Comparison of ENCODE assay signal across 33 cellular contexts in genomic region chr3:18466136-18466535, GRCh38.
"Had no signal": no experiment of that assay in that cellular context is flagged by ENCODE, and none has a peak within 500 bp of the region (broad histone marks: within the 10 kb centered on the region; RNA-seq: fewer than 3 reads in every experiment).

No MANE protein-coding gene starts in this region.

- H3K27me3 Mint-ChIP-seq: activated naive CD4-positive, alpha-beta T cell treated with anti-CD3 and anti-CD28 coated beads, Interleukin-2, amount 10 ng/mL, durations not matched to agents 7 days and 5 days; activated naive CD4-positive, alpha-beta T cell treated with anti-CD3 and anti-CD28 coated beads, Interleukin-2, amount 50 U/mL, for 24 hours; activated naive CD8-positive, alpha-beta T cell; activated naive CD8-positive, alpha-beta T cell treated with anti-CD3 and anti-CD28 coated beads for 36 hours; activated naive CD8-positive, alpha-beta T cell treated with anti-CD3 and anti-CD28 coated beads, Interleukin-2, amount 10 ng/mL, durations not matched to agents 7 days and 5 days; activated naive CD8-positive, alpha-beta T cell treated with anti-CD3 and anti-CD28 coated beads, Interleukin-2, amount 50 U/mL, for 24 hours; activated T-cell treated with anti-CD3 and anti-CD28 coated beads, Interleukin-2, amount 50 U/mL, for 24 hours; activated T-helper 17 cell treated with anti-CD3 and anti-CD28 coated beads, Interleukin-2, amount 50 U/mL, for 72 hours; brain; central memory CD8-positive, alpha-beta T cell had no signal

- H3K27ac Mint-ChIP-seq: activated naive CD4-positive, alpha-beta T cell treated with anti-CD3 and anti-CD28 coated beads for 36 hours; activated naive CD4-positive, alpha-beta T cell treated with anti-CD3 and anti-CD28 coated beads, Interleukin-2, amount 10 ng/mL, durations not matched to agents 7 days and 5 days; activated naive CD4-positive, alpha-beta T cell treated with anti-CD3 and anti-CD28 coated beads, Interleukin-2, amount 50 U/mL, for 24 hours; activated naive CD8-positive, alpha-beta T cell; activated naive CD8-positive, alpha-beta T cell treated with anti-CD3 and anti-CD28 coated beads, Interleukin-2, amount 10 ng/mL, durations not matched to agents 7 days and 5 days; activated naive CD8-positive, alpha-beta T cell treated with anti-CD3 and anti-CD28 coated beads, Interleukin-2, amount 50 U/mL, for 24 hours; activated T-cell treated with anti-CD3 and anti-CD28 coated beads, Interleukin-2, amount 50 U/mL, for 24 hours; activated T-helper 17 cell treated with anti-CD3 and anti-CD28 coated beads, Interleukin-2, amount 50 U/mL, for 72 hours; activated T-helper 2 cell treated with anti-CD3 and anti-CD28 coated beads, Interferon-gamma antibody, Interleukin-2, Interleukin-4, amounts not matched to agents 10 μg/mL and 5 μg/mL and 100 μg/mL, durations not matched to agents 14 hours and 24 hours and 36 hours; brain had no signal

- H3K4me3 Mint-ChIP-seq: activated naive CD4-positive, alpha-beta T cell treated with anti-CD3 and anti-CD28 coated beads for 36 hours; activated naive CD4-positive, alpha-beta T cell treated with anti-CD3 and anti-CD28 coated beads, Interleukin-2, amount 10 ng/mL, durations not matched to agents 7 days and 5 days; activated naive CD4-positive, alpha-beta T cell treated with anti-CD3 and anti-CD28 coated beads, Interleukin-2, amount 50 U/mL, for 24 hours; activated naive CD8-positive, alpha-beta T cell; activated naive CD8-positive, alpha-beta T cell treated with anti-CD3 and anti-CD28 coated beads for 36 hours; activated naive CD8-positive, alpha-beta T cell treated with anti-CD3 and anti-CD28 coated beads, Interleukin-2, amount 10 ng/mL, durations not matched to agents 7 days and 5 days; activated naive CD8-positive, alpha-beta T cell treated with anti-CD3 and anti-CD28 coated beads, Interleukin-2, amount 50 U/mL, for 24 hours; activated T-cell treated with anti-CD3 and anti-CD28 coated beads, Interleukin-2, amount 50 U/mL, for 24 hours; activated T-cell treated with anti-CD3 and anti-CD28 coated beads, Interleukin-2, amount 50 U/mL, for 4 hours; activated T-helper 1 cell treated with anti-CD3 and anti-CD28 coated beads, Interleukin-12 subunit alpha, Interleukin-12 subunit beta, Interleukin-2, Interleukin-4 antibody, amounts not matched to agents 30 ng/mL and 10 ng/mL and 1 ng/mL, durations not matched to agents 14 hours and 24 hours and 36 hours; activated T-helper 17 cell treated with anti-CD3 and anti-CD28 coated beads, Interleukin-2, amount 50 U/mL, for 72 hours; brain; central memory CD8-positive, alpha-beta T cell had no signal

- ATAC-seq: activated naive CD8-positive, alpha-beta T cell treated with anti-CD3 and anti-CD28 coated beads, Interleukin-2, amount 50 U/mL, for 24 hours; activated T-cell treated with anti-CD3 and anti-CD28 coated beads, Interleukin-2, amount 50 U/mL, for 4 hours; activated T-helper 17 cell treated with anti-CD3 and anti-CD28 coated beads, Interleukin-2, amount 50 U/mL, for 72 hours; body of pancreas had no signal

- DNase-seq: activated effector memory CD4-positive, alpha-beta T cell treated with anti-CD3 and anti-CD28 coated beads, Interleukin-2, amount 50 U/mL, for 16 hours; activated effector memory CD4-positive, alpha-beta T cell treated with Interleukin-2 at 50 U/mL for 16 hours; activated gamma-delta T cell; activated gamma-delta T cell treated with Interleukin-2 at 50 U/mL for 16 hours; activated naive CD4-positive, alpha-beta T cell; activated naive CD4-positive, alpha-beta T cell treated with anti-CD3 and anti-CD28 coated beads for 36 hours; activated naive CD4-positive, alpha-beta T cell treated with anti-CD3 and anti-CD28 coated beads, Interleukin-2, amount 10 ng/mL, durations not matched to agents 7 days and 5 days; activated naive CD4-positive, alpha-beta T cell treated with anti-CD3 and anti-CD28 coated beads, Interleukin-2, amount 50 U/mL, for 16 hours; activated naive CD4-positive, alpha-beta T cell treated with Interleukin-2 at 50 U/mL for 16 hours; activated naive CD8-positive, alpha-beta T cell treated with anti-CD3 and anti-CD28 coated beads for 36 hours; activated naive CD8-positive, alpha-beta T cell treated with anti-CD3 and anti-CD28 coated beads, Interleukin-2, amount 10 ng/mL, durations not matched to agents 7 days and 5 days; activated naive CD8-positive, alpha-beta T cell treated with anti-CD3 and anti-CD28 coated beads, Interleukin-2, amount 50 U/mL, for 24 hours; activated T-cell treated with anti-CD3 and anti-CD28 coated beads for 4 hours; activated T-cell treated with anti-CD3 and anti-CD28 coated beads, Interleukin-2, amount 50 U/mL, for 24 hours; activated T-cell treated with anti-CD3 and anti-CD28 coated beads, Interleukin-2, amount 50 U/mL, for 4 hours; activated T-cell treated with anti-CD3 and anti-CD28 coated beads, Interleukin-2, amount 50 U/mL, for 48 hours; adrenal gland; amniotic stem cell; amygdala; anterior cingulate cortex; aorta; body of pancreas; brain microvascular endothelial cell; caudate nucleus; central memory CD4-positive, alpha-beta T cell; cerebellar nuclear complex had no signal

- H3K36me3 Mint-ChIP-seq: brain had no signal

- H3K4me1 Mint-ChIP-seq: activated naive CD4-positive, alpha-beta T cell treated with anti-CD3 and anti-CD28 coated beads, Interleukin-2, amount 10 ng/mL, durations not matched to agents 7 days and 5 days; activated naive CD8-positive, alpha-beta T cell treated with anti-CD3 and anti-CD28 coated beads, Interleukin-2, amount 10 ng/mL, durations not matched to agents 7 days and 5 days; brain; central memory CD8-positive, alpha-beta T cell had no signal

- H3K9me3 Mint-ChIP-seq: activated naive CD8-positive, alpha-beta T cell treated with anti-CD3 and anti-CD28 coated beads for 36 hours; activated T-helper 17 cell treated with anti-CD3 and anti-CD28 coated beads, Interleukin-2, amount 50 U/mL, for 72 hours had no signal
